In the genomic region with DNA sequence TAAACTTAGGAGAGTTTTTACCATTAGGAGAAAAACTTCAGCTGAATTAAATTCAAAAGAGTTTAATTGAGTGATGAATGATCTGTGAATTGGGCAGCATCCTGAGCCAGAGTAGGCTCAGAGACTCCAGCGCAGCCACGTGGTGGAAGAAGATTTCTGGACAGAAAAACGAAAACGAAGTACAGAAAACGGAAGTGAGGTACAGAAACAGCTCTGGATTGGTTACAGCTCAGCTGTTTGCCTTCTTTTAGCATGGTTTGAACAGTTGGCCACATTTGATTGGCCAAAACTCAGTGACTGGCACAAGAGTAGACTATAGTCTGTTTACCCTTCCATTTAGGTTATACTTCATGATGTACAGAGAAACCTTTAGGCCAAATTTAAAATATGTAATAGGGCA, we compare ENCODE assay signal across 9 cellular contexts.
DNase-seq lines count a peak whose midpoint lies in the region; ATAC-seq and TF ChIP-seq lines count a peak whose summit lies in the region.
"Had no signal": no experiment of that assay in that cellular context is flagged by ENCODE, and none has a peak within 500 bp of the region (broad histone marks: within the 10 kb centered on the region; RNA-seq: fewer than 3 reads in every experiment).

No MANE protein-coding gene starts in this region.

- peaks cover 8% of the 10 kb centered on the region; the same call in 1 of the 2 replicates for H3K9me1 ChIP-seq in IMR-90 (ENCODE audit: insufficient read depth, low read length)

- H2BK20ac ChIP-seq in IMR-90 (ENCODE audit: low read depth, low read length) = peak overlapping the region; percentile 76

- WGBS in IMR-90 (ENCODE audit: extremely low coverage in 2 of 2, insufficient read length in 1 of 2), 2 experiments = 40% methylated on average over 1 of the region's 5 CpGs; no CpG with 5 or more reads in 1 of the 2 experiments

- no peak overlapping the region for H3K27ac Mint-ChIP-seq in activated T-helper 2 cell treated with anti-CD3 and anti-CD28 coated beads, Interferon-gamma antibody, Interleukin-2, Interleukin-4, amounts not matched to agents 10 μg/mL and 5 μg/mL and 100 μg/mL, durations not matched to agents 14 hours and 24 hours and 36 hours
- H3K27ac Mint-ChIP-seq: dendritic cell treated with granulocyte-macrophage colony-stimulating factor and Interleukin-4, amounts not matched to agents 40 ng/mL and 50 ng/mL, for 4 days had no signal

- no peak overlapping the region for H3K4me3 ChIP-seq in IMR-90 (ENCODE audit: insufficient read depth, low read depth, low read length)

- POLR2A ChIA-PET in IMR-90 (lab: Charles Lee; ENCODE audit: unreplicated experiment) = no interaction called here

- ATAC-seq in IMR-90 (ENCODE audit: low read depth) (no peak), HG03175 (IDR thresholded peaks at IDR 0.05; ENCODE audit: unreplicated experiment) (no peak)

- DNase-seq in IMR-90 (peak; percentile 70), amniotic epithelial cell (ENCODE audit: low read depth) (peak; percentile 28)
- DNase-seq in activated T-helper 2 cell treated with anti-CD3 and anti-CD28 coated beads, Interferon-gamma antibody, Interleukin-2, Interleukin-4, amounts not matched to agents 10 μg/mL and 5 μg/mL and 100 μg/mL, durations not matched to agents 14 hours and 24 hours and 36 hours (ENCODE audit: low spot score) = no peak
- no peak for DNase-seq in activated CD4-positive, CD25-positive, alpha-beta regulatory T cell treated with anti-CD3 and anti-CD28 coated beads, Interleukin-2, amount 50 U/mL, for 72 hours
- DNase-seq: H9 had no signal

- no peak overlapping the region for H3K56ac ChIP-seq in IMR-90 (ENCODE audit: extremely low read depth, insufficient read depth, low read length)

- peak overlapping the region; percentile 11; the same call in 1 of the 2 replicates for H4K5ac ChIP-seq in IMR-90 (ENCODE audit: low read depth, low read length)

- H3K27ac ChIP-seq in IMR-90 (ENCODE audit: insufficient read depth, low read length) = peak overlapping the region; percentile 54; the same call in 1 of the 2 replicates
- peak overlapping the region; percentile 21 for H3K27ac ChIP-seq in layer of hippocampus (ENCODE audit: low read depth, low read length)
- peak overlapping the region; percentile 45 for H3K27ac ChIP-seq in temporal lobe (ENCODE audit: low read depth, low read length)

- peaks cover 0 to 3% of the 10 kb centered on the region in 2 experiments; a peak in 2 of 4 replicates for H3K79me1 ChIP-seq in IMR-90 (ENCODE audit: low read depth in 1 of 2, low read length in 2 of 2)

- no peak for TF ChIP-seq RAD21 in IMR-90 (IDR thresholded peaks at IDR 0.05; ENCODE audit: low read length)

- intact Hi-C loops in IMR-90 (cut with micrococcal nuclease) = loop anchor here (5.0 kb wide), 1 partner anchor 73 kb away; no protein-coding TSS in a partner anchor
- intact Hi-C loops in activated T-helper 2 cell treated with anti-CD3 and anti-CD28 coated beads, Interferon-gamma antibody, Interleukin-2, Interleukin-4, amounts not matched to agents 10 μg/mL and 5 μg/mL and 100 μg/mL, durations not matched to agents 14 hours and 24 hours and 36 hours (cut with micrococcal nuclease) = loop anchor here (10.0 kb wide), 1 partner anchor 51 kb away; no protein-coding TSS in a partner anchor

- H4K91ac ChIP-seq in IMR-90 (ENCODE audit: insufficient read depth, low read depth, low read length) = peak overlapping the region; percentile 29

- peak overlapping the region; percentile 83 for H2BK120ac ChIP-seq in IMR-90 (ENCODE audit: low read depth, low read length)

- peak overlapping the region; percentile 24 for H2AFZ ChIP-seq in IMR-90 (replicated peaks; ENCODE audit: low read length, poor library complexity)

- TF ChIP-seq CTCF in IMR-90 (conservative IDR thresholded peaks at IDR 0.05; ENCODE audit: low read depth, low read length) = no peak

- no peak overlapping the region for H3K4me2 ChIP-seq in IMR-90 (ENCODE audit: low read depth, low read length)

- H3K27me3 Mint-ChIP-seq in activated T-helper 2 cell treated with anti-CD3 and anti-CD28 coated beads, Interferon-gamma antibody, Interleukin-2, Interleukin-4, amounts not matched to agents 10 μg/mL and 5 μg/mL and 100 μg/mL, durations not matched to agents 14 hours and 24 hours and 36 hours (ENCODE audit: low read depth) = no peaks in the 10 kb centered on the region
- H3K27me3 Mint-ChIP-seq: dendritic cell treated with granulocyte-macrophage colony-stimulating factor and Interleukin-4, amounts not matched to agents 40 ng/mL and 50 ng/mL, for 4 days had no signal

- H3K27me3 ChIP-seq in IMR-90 (ENCODE audit: control insufficient read depth, insufficient read depth, low read length) = no peaks in the 10 kb centered on the region
- H3K27me3 ChIP-seq in layer of hippocampus (ENCODE audit: control insufficient read depth, insufficient read depth, low read length) = no peaks in the 10 kb centered on the region

- peak overlapping the region; percentile 11; the same call in 1 of the 2 replicates for H3K14ac ChIP-seq in IMR-90 (replicated peaks; ENCODE audit: low read depth, low read length)

- peak overlapping the region; percentile 98 for H2BK5ac ChIP-seq in IMR-90 (ENCODE audit: low read depth, low read length, poor library complexity, severe bottlenecking)

- peaks cover 55% of the 10 kb centered on the region for H3K4me1 Mint-ChIP-seq in activated T-helper 2 cell treated with anti-CD3 and anti-CD28 coated beads, Interferon-gamma antibody, Interleukin-2, Interleukin-4, amounts not matched to agents 10 μg/mL and 5 μg/mL and 100 μg/mL, durations not matched to agents 14 hours and 24 hours and 36 hours (ENCODE audit: low read depth)

- dilution Hi-C loops in IMR-90 (cut with HindIII; ENCODE audit: low sequenced_read_pairs, unreplicated experiment) = no loop called here

- H2AK5ac ChIP-seq in IMR-90 (ENCODE audit: low read depth, low read length) = peak overlapping the region; percentile 18

- no peak overlapping the region for H2AK9ac ChIP-seq in IMR-90 (replicated peaks; ENCODE audit: low read depth, low read length, poor library complexity)

- no TSS peak for BruUV-seq in IMR-90 (replicated peaks; lab: Mats Ljungman, UMichigan)

- peak overlapping the region; percentile 77 for H3K4ac ChIP-seq in IMR-90 (ENCODE audit: low read depth, low read length)

- H3K18ac ChIP-seq in IMR-90 (ENCODE audit: low read depth, low read length) = peak overlapping the region; percentile 10; the same call in 1 of the 2 replicates

- no peaks in the 10 kb centered on the region for H4K20me1 ChIP-seq in IMR-90 (ENCODE audit: insufficient read depth, low read length)

- CTCF ChIA-PET in IMR-90 (lab: Yijun Ruan, JAX) = interaction anchor here (0.8 kb wide), 1 partner anchor 88 kb away, joined by 3 read pairs; no protein-coding TSS in a partner anchor

- H3K36me3 ChIP-seq in IMR-90 (ENCODE audit: control insufficient read depth, insufficient read depth, low read length) = no peaks in the 10 kb centered on the region

- H3K23ac ChIP-seq in IMR-90 (ENCODE audit: low read depth, low read length) = peak overlapping the region; percentile 49; the same call in 1 of the 2 replicates

- H3K36me3 Mint-ChIP-seq in activated T-helper 2 cell treated with anti-CD3 and anti-CD28 coated beads, Interferon-gamma antibody, Interleukin-2, Interleukin-4, amounts not matched to agents 10 μg/mL and 5 μg/mL and 100 μg/mL, durations not matched to agents 14 hours and 24 hours and 36 hours (ENCODE audit: low read depth) = peaks cover 2% of the 10 kb centered on the region

- peak overlapping the region; percentile 12; the same call in 1 of the 3 replicates for H2BK15ac ChIP-seq in IMR-90 (ENCODE audit: low read depth, low read length)

- no peak for TF ChIP-seq POLR2A in IMR-90 (IDR thresholded peaks at IDR 0.05; ENCODE audit: low read depth, low read length)

- H3K9me3 ChIP-seq in IMR-90 (ENCODE audit: control insufficient read depth, insufficient read depth, low read length) = no peaks in the 10 kb centered on the region

- peaks cover 19% of the 10 kb centered on the region for H3K4me1 ChIP-seq in IMR-90 (ENCODE audit: control insufficient read depth, insufficient read depth, low read length)

- H4K8ac ChIP-seq in IMR-90 (ENCODE audit: low read depth in 2 of 2, low read length in 2 of 2) = peak overlapping the region in 1 of 2 experiments; percentile 68; a peak in 3 of 4 replicates

- no peaks in the 10 kb centered on the region for H3K9me3 Mint-ChIP-seq in activated T-helper 2 cell treated with anti-CD3 and anti-CD28 coated beads, Interferon-gamma antibody, Interleukin-2, Interleukin-4, amounts not matched to agents 10 μg/mL and 5 μg/mL and 100 μg/mL, durations not matched to agents 14 hours and 24 hours and 36 hours
- H3K9me3 Mint-ChIP-seq: dendritic cell treated with granulocyte-macrophage colony-stimulating factor and Interleukin-4, amounts not matched to agents 40 ng/mL and 50 ng/mL, for 4 days; H9 had no signal

- no peak overlapping the region for H3K4me3 Mint-ChIP-seq in activated T-helper 2 cell treated with anti-CD3 and anti-CD28 coated beads, Interferon-gamma antibody, Interleukin-2, Interleukin-4, amounts not matched to agents 10 μg/mL and 5 μg/mL and 100 μg/mL, durations not matched to agents 14 hours and 24 hours and 36 hours (ENCODE audit: low read depth)
- H3K4me3 Mint-ChIP-seq: dendritic cell treated with granulocyte-macrophage colony-stimulating factor and Interleukin-4, amounts not matched to agents 40 ng/mL and 50 ng/mL, for 4 days; H9 had no signal

- in situ Hi-C loops in IMR-90 (cut with MboI; ENCODE audit: low sequenced_read_pairs) = no loop called here

- no peak overlapping the region for H3K9ac ChIP-seq in IMR-90 (ENCODE audit: low read depth, low read length)

TF ChIP-seq in IMR-90, 13 proteins besides CTCF, POLR2A, EP300 and RAD21:
- no peak for TF ChIP-seq USF2 (IDR thresholded peaks at IDR 0.05; ENCODE audit: low read depth, low read length)
- TF ChIP-seq SMC3 (IDR thresholded peaks at IDR 0.05; ENCODE audit: low read depth, low read length) = no peak
- TF ChIP-seq ELK1 (IDR thresholded peaks at IDR 0.05; ENCODE audit: borderline replicate concordance, low read depth, low read length) = no peak

Comparison
In these comparisons a context has a peak if more than half of its experiments do, and no peak if none do; other contexts are left out.
1. DNase-seq: peak in IMR-90 (single experiment) and amniotic epithelial cell (single experiment); none in activated T-helper 2 cell treated with anti-CD3 and anti-CD28 coated beads, Interferon-gamma antibody, Interleukin-2, Interleukin-4, amounts not matched to agents 10 μg/mL and 5 μg/mL and 100 μg/mL, durations not matched to agents 14 hours and 24 hours and 36 hours (single experiment) and activated CD4-positive, CD25-positive, alpha-beta regulatory T cell treated with anti-CD3 and anti-CD28 coated beads, Interleukin-2, amount 50 U/mL, for 72 hours (single experiment).
2. Peak in every context shown above with its lines, with median percentiles within 50 percentile points of each other: H3K27ac ChIP-seq.